In the genomic region with DNA sequence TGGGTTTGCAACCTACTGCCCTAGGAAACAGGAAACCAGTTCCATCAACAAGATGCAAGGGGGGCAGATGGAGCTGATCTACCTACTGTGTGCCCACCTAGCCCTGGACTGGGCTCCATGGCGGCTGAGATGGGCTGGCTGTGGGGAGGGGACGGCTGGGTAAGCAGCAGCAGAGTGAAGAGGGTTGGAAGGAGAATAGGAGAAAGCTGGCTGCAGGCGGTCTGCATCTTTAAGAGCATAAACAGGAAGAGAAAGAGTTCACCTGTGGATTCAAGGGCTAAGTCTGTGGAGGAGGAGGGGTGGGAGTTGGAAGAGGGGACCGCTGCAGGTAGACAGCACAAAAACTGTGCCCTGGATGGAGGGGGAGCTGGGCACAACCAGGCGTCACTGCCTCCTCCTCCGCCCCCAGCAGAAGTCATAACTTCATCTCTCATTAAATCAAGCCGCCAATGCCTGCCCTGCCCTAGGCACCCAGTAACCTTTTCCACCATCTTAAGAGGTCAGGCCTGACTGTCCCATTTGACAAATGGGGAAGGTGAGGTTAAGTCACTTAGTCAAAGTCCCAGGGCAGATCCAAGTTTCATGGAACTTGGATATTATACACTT, we compare ENCODE assay signal across 20 cellular contexts. TPM values are rescaled to one million over a fixed set of nuclear protein-coding genes. Genes with fewer than 3 reads are reported as not detected.
"Had no signal": no experiment of that assay in that cellular context is flagged by ENCODE, and none has a peak within 500 bp of the region (broad histone marks: within the 10 kb centered on the region; RNA-seq: fewer than 3 reads in every experiment).

No MANE protein-coding gene starts in this region.

- H3K36me3 ChIP-seq: adrenal gland, suprapubic skin, upper lobe of right lung had no signal

- H3K9me3 Mint-ChIP-seq: activated T-cell treated with anti-CD3 and anti-CD28 coated beads, Interleukin-2, amount 50 U/mL, for 72 hours; dendritic cell treated with granulocyte-macrophage colony-stimulating factor and Interleukin-4, amounts not matched to agents 40 ng/mL and 50 ng/mL, for 4 days; natural killer cell treated with Interleukin-12 subunit alpha and Interleukin-12 subunit beta and Interleukin-15 and Interleukin-18, amount 100 ng/mL, for 72 hours had no signal

- H3K27me3 ChIP-seq: adrenal gland, hepatocyte, suprapubic skin, upper lobe of right lung had no signal

- H3K27me3 Mint-ChIP-seq: progenitor cell of endocrine pancreas had no signal

- DNase-seq: activated CD4-positive, CD25-positive, alpha-beta regulatory T cell; activated naive CD4-positive, alpha-beta T cell treated with Interleukin-2 at 50 U/mL for 16 hours; activated T-cell treated with anti-CD3 and anti-CD28 coated beads, Interleukin-2, amount 50 U/mL, for 72 hours; adrenal gland; central memory CD4-positive, alpha-beta T cell; occipital lobe; SK-N-SH; stimulated activated CD4-positive, alpha-beta T cell treated with anti-CD3 and anti-CD28 coated beads, Interleukin-2, amount 100 ng/mL, for 48 hours; stimulated activated CD8-positive, alpha-beta memory T cell treated with anti-CD3 and anti-CD28 coated beads, Interleukin-4, amount 100 ng/mL, for 48 hours; stimulated activated naive CD8-positive, alpha-beta T cell treated with anti-CD3 and anti-CD28 coated beads, Interleukin-15, Interleukin-2, amounts not matched to agents 100 U/mL and 50 U/mL, for 24 hours; T-helper 1 cell; upper lobe of right lung had no signal

- H3K4me3 Mint-ChIP-seq: activated T-cell treated with anti-CD3 and anti-CD28 coated beads, Interleukin-2, amount 50 U/mL, for 72 hours; dendritic cell treated with granulocyte-macrophage colony-stimulating factor and Interleukin-4, amounts not matched to agents 40 ng/mL and 50 ng/mL, for 4 days; natural killer cell treated with Interleukin-12 subunit alpha and Interleukin-12 subunit beta and Interleukin-15 and Interleukin-18, amount 100 ng/mL, for 72 hours had no signal

- H3K4me1 ChIP-seq: adrenal gland, suprapubic skin, upper lobe of right lung had no signal

- ATAC-seq: activated T-cell treated with anti-CD3 and anti-CD28 coated beads, Interleukin-2, amount 50 U/mL, for 72 hours; natural killer cell treated with Interleukin-12 subunit alpha and Interleukin-12 subunit beta and Interleukin-15 and Interleukin-18, amount 100 ng/mL, for 72 hours; stimulated activated naive CD8-positive, alpha-beta T cell treated with anti-CD3 and anti-CD28 coated beads, Interleukin-15, Interleukin-2, amounts not matched to agents 100 U/mL and 50 U/mL, for 24 hours had no signal

- H3K9me3 ChIP-seq: adrenal gland, SK-N-SH, suprapubic skin, upper lobe of right lung had no signal

- H3K27ac ChIP-seq: adrenal gland, hepatocyte, suprapubic skin, upper lobe of right lung had no signal

- H3K27ac Mint-ChIP-seq: activated T-cell treated with anti-CD3 and anti-CD28 coated beads, Interleukin-2, amount 50 U/mL, for 72 hours; dendritic cell treated with granulocyte-macrophage colony-stimulating factor and Interleukin-4, amounts not matched to agents 40 ng/mL and 50 ng/mL, for 4 days; natural killer cell treated with Interleukin-12 subunit alpha and Interleukin-12 subunit beta and Interleukin-15 and Interleukin-18, amount 100 ng/mL, for 72 hours; progenitor cell of endocrine pancreas had no signal

- H3K4me3 ChIP-seq: adrenal gland, hepatocyte, lung, suprapubic skin, upper lobe of right lung had no signal

- H3K36me3 Mint-ChIP-seq: natural killer cell treated with Interleukin-12 subunit alpha and Interleukin-12 subunit beta and Interleukin-15 and Interleukin-18, amount 100 ng/mL, for 72 hours had no signal

RNA-seq across cellular contexts. Expression of gene SLC13A2, which starts 0.7 kb away (rescaled TPM):
- total RNA-seq: activated T-cell treated with anti-CD3 and anti-CD28 coated beads, Interleukin-2, amount 50 U/mL, for 72 hours; adrenal gland; epithelial cell of proximal tubule; mononuclear cell; natural killer cell treated with Interleukin-12 subunit alpha and Interleukin-12 subunit beta and Interleukin-15 and Interleukin-18, amount 100 ng/mL, for 72 hours; occipital lobe had no signal

RNA-seq across cellular contexts. Expression of gene FOXN1, which starts 32.0 kb away (rescaled TPM):
- total RNA-seq: activated T-cell treated with anti-CD3 and anti-CD28 coated beads, Interleukin-2, amount 50 U/mL, for 72 hours; adrenal gland; epithelial cell of proximal tubule; hepatocyte; mononuclear cell; natural killer cell treated with Interleukin-12 subunit alpha and Interleukin-12 subunit beta and Interleukin-15 and Interleukin-18, amount 100 ng/mL, for 72 hours; occipital lobe had no signal
